1 cellular context compared by ENCODE assay signal in genomic region chr11:117219001-117219400, GRCh38.
TF ChIP-seq lines count a peak whose summit lies in the region.

No MANE protein-coding gene starts in this region.

TF ChIP-seq in SK-N-SH treated with all-trans-retinoic acid at 6 μM for 48 hours, 23 proteins besides CTCF, POLR2A, EP300 and RAD21 (continued from another document):
- TF ChIP-seq PATZ1 (CRISPR knock-in tag; IDR thresholded peaks at IDR 0.05; ENCODE audit: borderline replicate concordance) (no peak), ZNF8 (CRISPR knock-in tag; IDR thresholded peaks at IDR 0.05) (no peak), CSDC2 (CRISPR knock-in tag; IDR thresholded peaks at IDR 0.05) (no peak)
- TF ChIP-seq, protein P1, sequence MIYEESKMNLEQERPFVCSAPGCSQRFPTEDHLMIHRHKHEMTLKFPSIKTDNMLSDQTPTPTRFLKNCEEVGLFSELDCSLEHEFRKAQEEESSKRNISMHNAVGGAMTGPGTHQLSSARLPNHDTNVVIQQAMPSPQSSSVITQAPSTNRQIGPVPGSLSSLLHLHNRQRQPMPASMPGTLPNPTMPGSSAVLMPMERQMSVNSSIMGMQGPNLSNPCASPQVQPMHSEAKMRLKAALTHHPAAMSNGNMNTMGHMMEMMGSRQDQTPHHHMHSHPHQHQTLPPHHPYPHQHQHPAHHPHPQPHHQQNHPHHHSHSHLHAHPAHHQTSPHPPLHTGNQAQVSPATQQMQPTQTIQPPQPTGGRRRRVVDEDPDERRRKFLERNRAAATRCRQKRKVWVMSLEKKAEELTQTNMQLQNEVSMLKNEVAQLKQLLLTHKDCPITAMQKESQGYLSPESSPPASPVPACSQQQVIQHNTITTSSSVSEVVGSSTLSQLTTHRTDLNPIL (CRISPR knock-in tag; IDR thresholded peaks at IDR 0.05; ENCODE audit: low read depth): no peak
